Comparison of ENCODE assay signal across 1 cellular context in genomic region chr7:1718850-1719249, GRCh38. TPM values are rescaled to one million over a fixed set of nuclear protein-coding genes. Genes with fewer than 3 reads are reported as not detected.
"Had no signal": no experiment of that assay in that cellular context is flagged by ENCODE, and none has a peak within 500 bp of the region (broad histone marks: within the 10 kb centered on the region; RNA-seq: fewer than 3 reads in every experiment).

No MANE protein-coding gene starts in this region.

RNA-seq across cellular contexts. Expression of gene ELFN1, which starts 48.8 kb away (rescaled TPM):
- total RNA-seq: SJSA1 had no signal
